In the genomic region with DNA sequence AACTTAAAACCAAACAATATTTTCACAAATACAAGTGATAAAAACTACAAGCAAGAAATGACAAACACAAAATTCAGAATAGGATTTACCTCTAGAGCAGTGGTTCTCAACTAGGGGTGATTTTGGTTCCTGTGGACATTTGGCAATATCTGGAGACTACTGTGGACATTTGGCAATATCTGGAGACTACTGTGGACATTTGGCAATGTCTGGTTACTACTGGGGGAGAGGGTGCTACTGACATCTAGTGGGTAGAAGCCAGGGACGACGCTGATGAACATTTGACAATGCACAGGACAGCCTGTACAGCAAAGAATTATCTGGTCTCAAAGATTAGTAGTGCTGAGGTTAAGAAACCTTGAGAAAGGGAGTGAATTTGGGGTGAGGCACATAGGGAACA, we compare ENCODE assay signal across 8 cellular contexts.
DNase-seq lines count a peak whose midpoint lies in the region; ATAC-seq and TF ChIP-seq lines count a peak whose summit lies in the region.
"Had no signal": no experiment of that assay in that cellular context is flagged by ENCODE, and none has a peak within 500 bp of the region (broad histone marks: within the 10 kb centered on the region; RNA-seq: fewer than 3 reads in every experiment).

No MANE protein-coding gene starts in this region.

- H3K27me3 ChIP-seq in GM06990 (replicated peaks; ENCODE audit: control insufficient read depth, insufficient read depth, low read length): no peaks in the 10 kb centered on the region; the same call in 1 of the 2 replicates

- H3K36me3 ChIP-seq in GM06990 (ENCODE audit: control insufficient read depth, insufficient read depth, low read length): no peaks in the 10 kb centered on the region

- no peak overlapping the region for H3K4me3 ChIP-seq in GM06990 (replicated peaks; ENCODE audit: low read depth, low read length)
- H3K4me3 ChIP-seq in choroid plexus epithelial cell (ENCODE audit: low read depth, low read length): no peak overlapping the region

- no peak for DNase-seq in GM06990 (ENCODE audit: extremely low read depth, insufficient read length)
- DNase-seq in NCI-H226: peak; percentile 11
- peak; percentile 71 for DNase-seq in choroid plexus epithelial cell (ENCODE audit: low read depth)
- DNase-seq in pons (ENCODE audit: low spot score): peak; percentile 25
- no peak for DNase-seq in activated CD4-positive, alpha-beta T cell treated with anti-CD3 and anti-CD28 coated beads, Interleukin-2, amount 50 U/mL, for 48 hours
- no peak for DNase-seq in activated effector memory CD4-positive, alpha-beta T cell treated with Interleukin-2 at 50 U/mL for 16 hours
- DNase-seq: NCI-H2029 treated with DMSO at 0.1 percent for 48 hours had no signal

- no peak for ATAC-seq in HG03520 (IDR thresholded peaks at IDR 0.05; ENCODE audit: unreplicated experiment)

- TF ChIP-seq CTCF in GM06990 (IDR thresholded peaks at IDR 0.05; ENCODE audit: insufficient read depth, low read length, poor library complexity, severe bottlenecking) (peak; percentile 38), choroid plexus epithelial cell (conservative IDR thresholded peaks at IDR 0.05; ENCODE audit: low read depth, low read length) (peak; percentile 70)

Comparison
In these comparisons a context has a peak if more than half of its experiments do, and no peak if none do; other contexts are left out.
1. DNase-seq: peak in NCI-H226 (single experiment), choroid plexus epithelial cell (single experiment) and pons (single experiment); none in GM06990 (single experiment), activated CD4-positive, alpha-beta T cell treated with anti-CD3 and anti-CD28 coated beads, Interleukin-2, amount 50 U/mL, for 48 hours (0 of 2) and activated effector memory CD4-positive, alpha-beta T cell treated with Interleukin-2 at 50 U/mL for 16 hours (single experiment).